In genomic region chr19:44748426-44749254, GRCh38 we compare ENCODE assay signal across 7 cellular contexts. TPM values are rescaled to one million over a fixed set of nuclear protein-coding genes. Genes with fewer than 3 reads are reported as not detected.
DNase-seq lines count a peak whose midpoint lies in the region; ATAC-seq and TF ChIP-seq lines count a peak whose summit lies in the region.

BCL3 (plus strand) TSS chr19:44748708; CDS start chr19:44748791, 83 bp downstream.

- dilution Hi-C loops in mammary epithelial cell (cut with HindIII; ENCODE audit: low sequenced_read_pairs): no loop called here

- H4K20me1 ChIP-seq in mammary epithelial cell (ENCODE audit: insufficient read depth, low read length): no peaks in the 10 kb centered on the region

- H3K36me3 ChIP-seq in mammary epithelial cell (ENCODE audit: insufficient read depth, low read length): no peaks in the 10 kb centered on the region

- ATAC-seq in GM18907 (IDR thresholded peaks at IDR 0.05; ENCODE audit: unreplicated experiment): peak; percentile 31
- ATAC-seq in HG03439 (IDR thresholded peaks at IDR 0.05; ENCODE audit: unreplicated experiment): peak; percentile 31

- no CpG with 5 or more reads among the region's 88 CpGs for WGBS in mammary epithelial cell (ENCODE audit: low coverage, missing lambda C conversion rate)

- BruUV-seq in mammary epithelial cell (replicated peaks; lab: Mats Ljungman, UMichigan): no TSS peak

- peaks cover 26% of the 10 kb centered on the region for H3K79me2 ChIP-seq in mammary epithelial cell (ENCODE audit: insufficient read depth, low read length)

- peaks cover 45% of the 10 kb centered on the region for H3K4me1 ChIP-seq in mammary epithelial cell (ENCODE audit: insufficient read depth, low read length)

- no peaks in the 10 kb centered on the region for H3K27me3 ChIP-seq in mammary epithelial cell (ENCODE audit: insufficient read depth, low read length)

- no peaks in the 10 kb centered on the region for H3K9me3 ChIP-seq in mammary epithelial cell (replicated peaks; ENCODE audit: insufficient read depth, low read length)

- intact Hi-C loops in mammary epithelial cell (cut with micrococcal nuclease): loop anchor here (2.0 kb wide), 1 partner anchor 22 kb away; no protein-coding TSS in a partner anchor

- peak; percentile 88 for DNase-seq in UCSD-AML1 (lab: John Stamatoyannopoulos, UW; ENCODE audit: unreplicated experiment)
- peak; percentile 77 for DNase-seq in mammary epithelial cell
- peak; percentile 79 for DNase-seq in kidney tubule cell (ENCODE audit: low spot score)
- peak; percentile 60 to 75 for DNase-seq in stimulated activated CD4-positive, alpha-beta T cell treated with anti-CD3 and anti-CD28 coated beads, Interleukin-2, amount 100 ng/mL, for 24 hours
- no peak for DNase-seq in NCI-H1092 (lab: John Stamatoyannopoulos, UW)

- TF ChIP-seq CTCF in mammary epithelial cell (conservative IDR thresholded peaks at IDR 0.05 in 1 of 2, IDR thresholded peaks at IDR 0.05 in 1 of 2; ENCODE audit: extremely low read depth in 1 of 2, insufficient read depth in 1 of 2, low read depth in 1 of 2, low read length in 2 of 2): no peak

- peak within 1 kb of the TSS; percentile 76 for H3K27ac ChIP-seq in mammary epithelial cell (ENCODE audit: insufficient read depth, low read depth, low read length)

- H2AFZ ChIP-seq in mammary epithelial cell (ENCODE audit: low read depth, low read length): peak within 1 kb of the TSS; percentile 71

- in situ Hi-C loops in mammary epithelial cell (cut with MboI; ENCODE audit: low sequenced_read_pairs in 2 of 2): no loop called here

- H3K4me2 ChIP-seq in mammary epithelial cell (ENCODE audit: insufficient read depth, low read depth, low read length): peak within 1 kb of the TSS; percentile 92

- H3K4me3 ChIP-seq in mammary epithelial cell (replicated peaks in 1 of 3; ENCODE audit: insufficient read depth in 1 of 3, low read depth in 2 of 3, low read length in 3 of 3): peak within 1 kb of the TSS; percentile 71 to 75 (median 75)

- peak within 1 kb of the TSS; percentile 84 for H3K9ac ChIP-seq in mammary epithelial cell (ENCODE audit: insufficient read depth, low read length)

- CTCF ChIA-PET in mammary epithelial cell (lab: Charles Lee; ENCODE audit: low non-redundant PET): no interaction called here

RNA-seq across cellular contexts. Expression of gene BCL3, which starts in this region (rescaled TPM):
- 10 to 100 TPM in 1 of 2 donors, 1 to 10 TPM in 1; 3.7 to 23.4 TPM for total RNA-seq in mammary epithelial cell
- 4.1 TPM for polyA plus RNA-seq in mammary epithelial cell
- polyA minus RNA-seq in mammary epithelial cell: 12.2 TPM
